Comparison of ENCODE assay signal across 7 cellular contexts in the genomic region with DNA sequence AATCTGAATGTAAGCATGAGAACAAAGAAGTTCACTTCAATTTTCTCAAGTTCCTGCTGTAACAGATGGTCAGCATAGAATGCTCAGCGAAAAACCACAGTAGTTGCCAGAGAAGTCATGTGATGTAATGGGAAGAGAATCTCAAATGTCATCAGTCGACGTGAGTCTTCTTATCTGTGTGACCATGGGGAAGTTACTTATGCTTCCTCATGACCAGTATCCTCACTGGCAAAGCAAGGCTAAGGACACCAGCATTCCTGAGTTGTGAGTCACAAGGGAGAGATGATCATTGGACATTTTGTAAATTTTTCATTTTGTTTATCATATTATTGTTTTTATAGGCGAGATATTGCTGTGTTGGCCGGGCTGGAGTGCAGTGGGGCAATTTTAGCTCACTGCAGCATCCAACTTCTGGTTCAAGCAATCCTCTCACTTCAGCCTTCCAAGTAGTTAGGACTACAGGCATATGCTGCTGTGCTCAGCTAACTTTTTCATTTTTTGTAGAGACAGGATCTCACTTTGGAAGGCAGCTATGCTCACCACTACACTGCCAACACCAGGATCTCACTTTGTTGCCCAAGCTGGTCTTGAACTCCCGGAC. TPM values are rescaled to one million over a fixed set of nuclear protein-coding genes. Genes with fewer than 3 reads are reported as not detected.
DNase-seq lines count a peak whose midpoint lies in the region; ATAC-seq, FAIRE-seq and TF ChIP-seq lines count a peak whose summit lies in the region.

No MANE protein-coding gene starts in this region.

- H3K27me3 ChIP-seq in KMS-11 (ENCODE audit: insufficient read depth, low read depth): no peaks in the 10 kb centered on the region
- H3K27me3 ChIP-seq in astrocyte (ENCODE audit: insufficient read depth, low read length): no peaks in the 10 kb centered on the region

- H3K27me3 Mint-ChIP-seq in astrocyte (ENCODE audit: low read depth, unreplicated experiment): no peaks in the 10 kb centered on the region
- no peaks in the 10 kb centered on the region for H3K27me3 Mint-ChIP-seq in activated CD8-positive, alpha-beta T cell treated with anti-CD3 and anti-CD28 coated beads for 36 hours
- no peaks in the 10 kb centered on the region for H3K27me3 Mint-ChIP-seq in activated naive CD4-positive, alpha-beta T cell treated with anti-CD3 and anti-CD28 coated beads, Interleukin-2, amount 10 ng/mL, durations not matched to agents 7 days and 5 days

- H3K9ac ChIP-seq in KMS-11: no peak overlapping the region; the same call in 1 of the 2 replicates
- H3K9ac ChIP-seq in astrocyte (ENCODE audit: low read length): peak overlapping the region; percentile 76

- H3K4me1 ChIP-seq in KMS-11 (ENCODE audit: low read depth, poor library complexity, severe bottlenecking): peaks cover 28% of the 10 kb centered on the region
- peaks cover 22% of the 10 kb centered on the region for H3K4me1 ChIP-seq in astrocyte (ENCODE audit: insufficient read depth, low read length)

- peak overlapping the region; percentile 4 for H3K4me3 Mint-ChIP-seq in astrocyte (ENCODE audit: unreplicated experiment)
- no peak overlapping the region for H3K4me3 Mint-ChIP-seq in activated CD8-positive, alpha-beta T cell treated with anti-CD3 and anti-CD28 coated beads for 36 hours
- H3K4me3 Mint-ChIP-seq in activated naive CD4-positive, alpha-beta T cell treated with anti-CD3 and anti-CD28 coated beads, Interleukin-2, amount 10 ng/mL, durations not matched to agents 7 days and 5 days: no peak overlapping the region

- H3K9me3 Mint-ChIP-seq in astrocyte (ENCODE audit: unreplicated experiment): no peaks in the 10 kb centered on the region
- no peaks in the 10 kb centered on the region for H3K9me3 Mint-ChIP-seq in activated CD8-positive, alpha-beta T cell treated with anti-CD3 and anti-CD28 coated beads for 36 hours
- no peaks in the 10 kb centered on the region for H3K9me3 Mint-ChIP-seq in activated naive CD4-positive, alpha-beta T cell treated with anti-CD3 and anti-CD28 coated beads, Interleukin-2, amount 10 ng/mL, durations not matched to agents 7 days and 5 days

- CTCF ChIA-PET in activated CD8-positive, alpha-beta T cell treated with anti-CD3 and anti-CD28 coated beads for 36 hours (lab: Charles Lee): no interaction called here
- CTCF ChIA-PET in activated naive CD4-positive, alpha-beta T cell treated with anti-CD3 and anti-CD28 coated beads, Interleukin-2, amount 10 ng/mL, durations not matched to agents 7 days and 5 days (lab: Charles Lee): interaction anchor here (0.6 kb wide), 1 partner anchor 10 kb away, joined by 3 read pairs; no protein-coding TSS in a partner anchor

- H3K9me3 ChIP-seq in astrocyte (ENCODE audit: insufficient read depth, low read depth, low read length): no peaks in the 10 kb centered on the region

- TF ChIP-seq CTCF in KMS-11 (conservative IDR thresholded peaks at IDR 0.05; ENCODE audit: low read depth, low read length): no peak
- TF ChIP-seq CTCF in astrocyte (IDR thresholded peaks at IDR 0.05; ENCODE audit: insufficient read depth, low read depth, low read length): no peak
- no peak for TF ChIP-seq CTCF in activated CD8-positive, alpha-beta T cell treated with anti-CD3 and anti-CD28 coated beads for 36 hours (IDR thresholded peaks at IDR 0.05)

- H3K36me3 ChIP-seq in KMS-11 (ENCODE audit: insufficient read depth) (no peaks in the 10 kb centered on the region), astrocyte (ENCODE audit: insufficient read depth, low read length) (no peaks in the 10 kb centered on the region)

- H3K4me2 ChIP-seq in KMS-11: peak overlapping the region; percentile 22
- H3K4me2 ChIP-seq in astrocyte (ENCODE audit: low read length): peak overlapping the region; percentile 66

- H2AFZ ChIP-seq in KMS-11 (ENCODE audit: low read depth) (peak overlapping the region; percentile 53), astrocyte (ENCODE audit: low read depth, low read length) (no peak overlapping the region)

- H4K20me1 ChIP-seq in KMS-11 (ENCODE audit: insufficient read depth) (no peaks in the 10 kb centered on the region), astrocyte (ENCODE audit: insufficient read depth, low read length) (no peaks in the 10 kb centered on the region)

- H3K79me2 ChIP-seq in KMS-11 (ENCODE audit: insufficient read depth, low read depth) (no peaks in the 10 kb centered on the region), astrocyte (ENCODE audit: insufficient read depth, low read length) (no peaks in the 10 kb centered on the region)

- H3K4me3 ChIP-seq in KMS-11 (IDR thresholded peaks at IDR 0.05; ENCODE audit: insufficient read depth, low read depth, low read length) (no peak overlapping the region), astrocyte (ENCODE audit: insufficient read depth, low read depth, low read length) (no peak overlapping the region)

- H3K4me1 Mint-ChIP-seq in astrocyte (ENCODE audit: low read depth, unreplicated experiment): peaks cover 16% of the 10 kb centered on the region
- peaks cover 11% of the 10 kb centered on the region for H3K4me1 Mint-ChIP-seq in activated CD8-positive, alpha-beta T cell treated with anti-CD3 and anti-CD28 coated beads for 36 hours (ENCODE audit: low read depth)
- H3K4me1 Mint-ChIP-seq in activated naive CD4-positive, alpha-beta T cell treated with anti-CD3 and anti-CD28 coated beads, Interleukin-2, amount 10 ng/mL, durations not matched to agents 7 days and 5 days: peaks cover 3% of the 10 kb centered on the region

- H3K27ac Mint-ChIP-seq in astrocyte (ENCODE audit: unreplicated experiment): peak overlapping the region; percentile 98
- H3K27ac Mint-ChIP-seq in activated CD8-positive, alpha-beta T cell treated with anti-CD3 and anti-CD28 coated beads for 36 hours: no peak overlapping the region
- no peak overlapping the region for H3K27ac Mint-ChIP-seq in activated naive CD4-positive, alpha-beta T cell treated with anti-CD3 and anti-CD28 coated beads, Interleukin-2, amount 10 ng/mL, durations not matched to agents 7 days and 5 days

- peak; percentile 70 for ATAC-seq in GM19463 (IDR thresholded peaks at IDR 0.05; ENCODE audit: unreplicated experiment)
- ATAC-seq in activated CD8-positive, alpha-beta T cell treated with anti-CD3 and anti-CD28 coated beads for 36 hours: no peak

- H3K27ac ChIP-seq in KMS-11 (peak overlapping the region; percentile 38), astrocyte (ENCODE audit: low read depth, low read length) (peak overlapping the region; percentile 94), temporal lobe (ENCODE audit: low read depth, low read length) (peak overlapping the region; percentile 48)

- intact Hi-C loops in activated CD8-positive, alpha-beta T cell treated with anti-CD3 and anti-CD28 coated beads for 36 hours (cut with micrococcal nuclease): no loop called here

- POLR2A ChIA-PET in activated CD8-positive, alpha-beta T cell treated with anti-CD3 and anti-CD28 coated beads for 36 hours (lab: Charles Lee): no interaction called here

- DNase-seq in astrocyte (ENCODE audit: low read depth): peak; percentile 99
- DNase-seq in inferior parietal cortex (ENCODE audit: extremely low spot score): peak; percentile 75
- DNase-seq in activated CD8-positive, alpha-beta T cell treated with anti-CD3 and anti-CD28 coated beads for 36 hours: no peak
- no peak for DNase-seq in activated naive CD4-positive, alpha-beta T cell treated with anti-CD3 and anti-CD28 coated beads, Interleukin-2, amount 10 ng/mL, durations not matched to agents 7 days and 5 days

- H3K36me3 Mint-ChIP-seq in astrocyte (ENCODE audit: low read depth, unreplicated experiment): no peaks in the 10 kb centered on the region
- H3K36me3 Mint-ChIP-seq in activated CD8-positive, alpha-beta T cell treated with anti-CD3 and anti-CD28 coated beads for 36 hours (ENCODE audit: low read depth): no peaks in the 10 kb centered on the region
- no peaks in the 10 kb centered on the region for H3K36me3 Mint-ChIP-seq in activated naive CD4-positive, alpha-beta T cell treated with anti-CD3 and anti-CD28 coated beads, Interleukin-2, amount 10 ng/mL, durations not matched to agents 7 days and 5 days

- FAIRE-seq in astrocyte (lab: Jason Lieb, UNC): peak; percentile 99

RNA-seq across cellular contexts. Expression of gene SGK1, which starts 21.9 kb away (rescaled TPM):
- total RNA-seq in astrocyte (117 and 118 TPM in 2 replicates), temporal lobe (30.5 TPM)
- total RNA-seq in activated CD8-positive, alpha-beta T cell treated with anti-CD3 and anti-CD28 coated beads for 36 hours: 10 to 100 TPM; 46.4 to 53.4 TPM

Comparison
In these comparisons a context has a peak if more than half of its experiments do, and no peak if none do; other contexts are left out.
1. H3K27ac ChIP-seq: peak in every context shown above with its lines; median percentile 94 in astrocyte; 48 in temporal lobe; 38 in KMS-11.
2. DNase-seq: peak in astrocyte (single experiment) and inferior parietal cortex (single experiment); none in activated CD8-positive, alpha-beta T cell treated with anti-CD3 and anti-CD28 coated beads for 36 hours (single experiment) and activated naive CD4-positive, alpha-beta T cell treated with anti-CD3 and anti-CD28 coated beads, Interleukin-2, amount 10 ng/mL, durations not matched to agents 7 days and 5 days (single experiment).